Comparison of ENCODE assay signal across 1 cellular context in genomic region chr10:75417522-75417927, GRCh38.
TF ChIP-seq lines count a peak whose summit lies in the region.

No MANE protein-coding gene starts in this region.

TF ChIP-seq in SK-N-SH, 30 proteins besides CTCF, POLR2A, EP300 and RAD21 (continued from another document):
- no peak for TF ChIP-seq REST (IDR thresholded peaks at IDR 0.05; ENCODE audit: low read depth, low read length)
- TF ChIP-seq IRF3 (IDR thresholded peaks at IDR 0.05; ENCODE audit: low read depth, low read length), result no peak
- no peak for TF ChIP-seq FOXJ3 (CRISPR knock-in tag; IDR thresholded peaks at IDR 0.05)
- TF ChIP-seq TEAD4 (IDR thresholded peaks at IDR 0.05; ENCODE audit: borderline replicate concordance, insufficient read depth), result no peak
- TF ChIP-seq SMC3 (IDR thresholded peaks at IDR 0.05; ENCODE audit: low read depth, low read length), result no peak
- no peak for TF ChIP-seq RFX5 (IDR thresholded peaks at IDR 0.05; ENCODE audit: low read length)
- no peak for TF ChIP-seq SIN3A (IDR thresholded peaks at IDR 0.05; ENCODE audit: borderline replicate concordance, low read depth, low read length)
- TF ChIP-seq USF1 (IDR thresholded peaks at IDR 0.05; ENCODE audit: borderline replicate concordance, low read depth), result no peak
- no peak for TF ChIP-seq TAF1 (IDR thresholded peaks at IDR 0.05; ENCODE audit: borderline replicate concordance, low read depth, low read length)
- no peak for TF ChIP-seq POLR2AphosphoS5 (IDR thresholded peaks at IDR 0.05; ENCODE audit: low read depth, low read length)
- no peak for TF ChIP-seq NFIC (IDR thresholded peaks at IDR 0.05; ENCODE audit: borderline replicate concordance)
- TF ChIP-seq RCOR1 (IDR thresholded peaks at IDR 0.05; ENCODE audit: low read length), result no peak
